ENCODE assay signal across 1 cellular context in the genomic region with DNA sequence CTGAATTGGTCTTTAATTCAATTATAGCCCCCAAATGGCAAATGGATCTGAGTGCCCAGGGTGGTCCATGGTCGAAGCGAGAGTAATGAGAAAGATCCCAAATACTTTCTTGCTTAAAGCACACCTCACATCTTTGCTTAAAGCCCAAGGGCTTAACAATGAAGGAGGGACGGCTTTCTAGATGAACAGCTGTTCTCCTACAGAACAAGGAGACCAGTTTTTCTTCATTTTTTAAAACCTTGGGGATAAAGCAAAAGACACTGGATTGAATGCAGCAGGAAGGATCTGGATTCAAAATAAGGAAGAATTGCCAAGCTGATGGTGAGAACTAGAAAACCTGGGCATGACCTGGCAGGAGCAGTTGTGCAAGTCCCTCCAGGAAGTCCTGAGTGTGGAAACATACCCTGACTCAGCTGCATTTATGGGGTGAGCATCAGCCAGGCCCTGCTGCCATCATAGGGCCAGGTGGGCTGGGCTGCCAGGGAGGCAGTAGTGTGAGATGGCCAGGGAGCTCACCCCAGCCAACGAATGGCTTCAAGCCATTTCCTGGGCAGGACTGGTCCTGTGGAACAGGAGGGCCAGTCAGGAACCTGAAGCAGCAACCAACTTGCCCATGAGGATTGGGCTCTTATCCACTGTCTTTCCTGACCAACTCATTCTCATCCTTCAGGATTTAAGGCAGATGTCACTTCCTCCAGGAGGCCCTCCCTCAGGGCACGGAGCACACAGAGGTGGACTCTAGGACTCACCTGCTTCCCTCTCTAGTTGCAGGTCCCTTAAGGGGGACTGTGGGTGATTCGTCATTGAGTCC.
TF ChIP-seq lines count a peak whose summit lies in the region.

No MANE protein-coding gene starts in this region.

TF ChIP-seq in GM23338, 12 proteins besides CTCF, POLR2A, EP300 and RAD21 (continued from another document):
- no peak for TF ChIP-seq ZNF462 (CRISPR knock-in tag; IDR thresholded peaks at IDR 0.05)
